1 cellular context compared by ENCODE assay signal in the genomic region with DNA sequence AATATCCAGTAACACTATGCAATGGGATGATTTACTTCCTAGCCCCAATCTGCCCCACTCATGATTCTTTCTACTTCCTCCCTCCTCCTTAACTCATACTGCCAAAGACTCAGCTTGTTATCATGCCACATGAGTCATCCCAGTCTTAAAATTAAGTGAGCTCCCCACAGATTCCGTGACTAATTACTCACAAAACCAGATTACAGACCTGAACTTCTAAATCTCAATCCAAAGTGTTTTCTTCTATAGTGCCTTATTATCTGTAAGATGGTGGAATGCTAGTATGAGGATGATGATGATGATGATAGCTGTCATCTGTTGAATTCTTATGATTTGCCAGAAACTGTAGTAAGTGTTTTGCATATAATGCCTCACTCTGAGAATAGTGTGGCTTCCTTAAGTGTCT.
TF ChIP-seq lines count a peak whose summit lies in the region.

No MANE protein-coding gene starts in this region.

TF ChIP-seq in HEK293, 187 proteins besides CTCF, POLR2A, EP300 and RAD21 (continued from another document and continues in another):
- TF ChIP-seq, protein P1, sequence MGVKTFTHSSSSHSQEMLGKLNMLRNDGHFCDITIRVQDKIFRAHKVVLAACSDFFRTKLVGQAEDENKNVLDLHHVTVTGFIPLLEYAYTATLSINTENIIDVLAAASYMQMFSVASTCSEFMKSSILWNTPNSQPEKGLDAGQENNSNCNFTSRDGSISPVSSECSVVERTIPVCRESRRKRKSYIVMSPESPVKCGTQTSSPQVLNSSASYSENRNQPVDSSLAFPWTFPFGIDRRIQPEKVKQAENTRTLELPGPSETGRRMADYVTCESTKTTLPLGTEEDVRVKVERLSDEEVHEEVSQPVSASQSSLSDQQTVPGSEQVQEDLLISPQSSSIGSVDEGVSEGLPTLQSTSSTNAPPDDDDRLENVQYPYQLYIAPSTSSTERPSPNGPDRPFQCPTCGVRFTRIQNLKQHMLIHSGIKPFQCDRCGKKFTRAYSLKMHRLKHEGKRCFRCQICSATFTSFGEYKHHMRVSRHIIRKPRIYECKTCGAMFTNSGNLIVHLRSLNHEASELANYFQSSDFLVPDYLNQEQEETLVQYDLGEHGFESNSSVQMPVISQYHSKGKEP (tag by site-specific recombination; IDR thresholded peaks at IDR 0.05), result no peak
- TF ChIP-seq ZNF146 (tag by site-specific recombination; IDR thresholded peaks at IDR 0.05), result no peak
- peak; percentile 50; the same call in 1 of the 2 replicates for TF ChIP-seq ZSCAN23 (tag by site-specific recombination; IDR thresholded peaks at IDR 0.05)
- TF ChIP-seq, protein P2, sequence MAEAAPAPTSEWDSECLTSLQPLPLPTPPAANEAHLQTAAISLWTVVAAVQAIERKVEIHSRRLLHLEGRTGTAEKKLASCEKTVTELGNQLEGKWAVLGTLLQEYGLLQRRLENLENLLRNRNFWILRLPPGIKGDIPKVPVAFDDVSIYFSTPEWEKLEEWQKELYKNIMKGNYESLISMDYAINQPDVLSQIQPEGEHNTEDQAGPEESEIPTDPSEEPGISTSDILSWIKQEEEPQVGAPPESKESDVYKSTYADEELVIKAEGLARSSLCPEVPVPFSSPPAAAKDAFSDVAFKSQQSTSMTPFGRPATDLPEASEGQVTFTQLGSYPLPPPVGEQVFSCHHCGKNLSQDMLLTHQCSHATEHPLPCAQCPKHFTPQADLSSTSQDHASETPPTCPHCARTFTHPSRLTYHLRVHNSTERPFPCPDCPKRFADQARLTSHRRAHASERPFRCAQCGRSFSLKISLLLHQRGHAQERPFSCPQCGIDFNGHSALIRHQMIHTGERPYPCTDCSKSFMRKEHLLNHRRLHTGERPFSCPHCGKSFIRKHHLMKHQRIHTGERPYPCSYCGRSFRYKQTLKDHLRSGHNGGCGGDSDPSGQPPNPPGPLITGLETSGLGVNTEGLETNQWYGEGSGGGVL (tag by site-specific recombination; IDR thresholded peaks at IDR 0.05), result peak; percentile 63
- peak; percentile 45; the same call in 1 of the 2 replicates for TF ChIP-seq ZFP69B (tag by site-specific recombination; IDR thresholded peaks at IDR 0.05)
- no peak for TF ChIP-seq ZNF155 (tag by site-specific recombination; IDR thresholded peaks at IDR 0.05)
- no peak for TF ChIP-seq ZNF549 (tag by site-specific recombination; IDR thresholded peaks at IDR 0.05)
- TF ChIP-seq GLIS1 (tag by site-specific recombination; IDR thresholded peaks at IDR 0.05), result peak; percentile 75
- no peak for TF ChIP-seq ZNF677 (tag by site-specific recombination; IDR thresholded peaks at IDR 0.05)
- TF ChIP-seq, protein P3, sequence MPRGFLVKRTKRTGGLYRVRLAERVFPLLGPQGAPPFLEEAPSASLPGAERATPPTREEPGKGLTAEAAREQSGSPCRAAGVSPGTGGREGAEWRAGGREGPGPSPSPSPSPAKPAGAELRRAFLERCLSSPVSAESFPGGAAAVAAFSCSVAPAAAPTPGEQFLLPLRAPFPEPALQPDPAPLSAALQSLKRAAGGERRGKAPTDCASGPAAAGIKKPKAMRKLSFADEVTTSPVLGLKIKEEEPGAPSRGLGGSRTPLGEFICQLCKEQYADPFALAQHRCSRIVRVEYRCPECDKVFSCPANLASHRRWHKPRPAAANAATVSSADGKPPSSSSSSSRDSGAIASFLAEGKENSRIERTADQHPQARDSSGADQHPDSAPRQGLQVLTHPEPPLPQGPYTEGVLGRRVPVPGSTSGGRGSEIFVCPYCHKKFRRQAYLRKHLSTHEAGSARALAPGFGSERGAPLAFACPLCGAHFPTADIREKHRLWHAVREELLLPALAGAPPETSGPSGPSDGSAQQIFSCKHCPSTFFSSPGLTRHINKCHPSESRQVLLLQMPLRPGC (tag by site-specific recombination; IDR thresholded peaks at IDR 0.05), result peak; percentile 83; the same call in 1 of the 2 replicates
- TF ChIP-seq ZNF214 (tag by site-specific recombination; IDR thresholded peaks at IDR 0.05; ENCODE audit: borderline replicate concordance), result no peak
- 0 out of 2 replicates have a peak, but pooled peaks have one; percentile 73 for TF ChIP-seq ZNF391 (tag by site-specific recombination; IDR thresholded peaks at IDR 0.05; ENCODE audit: borderline replicate concordance, low read depth)
- TF ChIP-seq TRIM28 (IDR thresholded peaks at IDR 0.05; ENCODE audit: borderline replicate concordance, low read length), result peak; percentile 91
- peak; percentile 74 for TF ChIP-seq ZNF366 (tag by site-specific recombination; conservative IDR thresholded peaks at IDR 0.05)
- TF ChIP-seq ZNF394 (tag by site-specific recombination; IDR thresholded peaks at IDR 0.05; ENCODE audit: borderline replicate concordance), result 0 out of 2 replicates have a peak, but pooled peaks have one; percentile 38
- TF ChIP-seq, protein P4, sequence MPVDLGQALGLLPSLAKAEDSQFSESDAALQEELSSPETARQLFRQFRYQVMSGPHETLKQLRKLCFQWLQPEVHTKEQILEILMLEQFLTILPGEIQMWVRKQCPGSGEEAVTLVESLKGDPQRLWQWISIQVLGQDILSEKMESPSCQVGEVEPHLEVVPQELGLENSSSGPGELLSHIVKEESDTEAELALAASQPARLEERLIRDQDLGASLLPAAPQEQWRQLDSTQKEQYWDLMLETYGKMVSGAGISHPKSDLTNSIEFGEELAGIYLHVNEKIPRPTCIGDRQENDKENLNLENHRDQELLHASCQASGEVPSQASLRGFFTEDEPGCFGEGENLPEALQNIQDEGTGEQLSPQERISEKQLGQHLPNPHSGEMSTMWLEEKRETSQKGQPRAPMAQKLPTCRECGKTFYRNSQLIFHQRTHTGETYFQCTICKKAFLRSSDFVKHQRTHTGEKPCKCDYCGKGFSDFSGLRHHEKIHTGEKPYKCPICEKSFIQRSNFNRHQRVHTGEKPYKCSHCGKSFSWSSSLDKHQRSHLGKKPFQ (tag by site-specific recombination; IDR thresholded peaks at IDR 0.05), result no peak
- TF ChIP-seq ZNF610 (tag by site-specific recombination; IDR thresholded peaks at IDR 0.05; ENCODE audit: borderline replicate concordance), result no peak
- TF ChIP-seq ZNF837 (tag by site-specific recombination; IDR thresholded peaks at IDR 0.05), result no peak
- TF ChIP-seq, protein P5, sequence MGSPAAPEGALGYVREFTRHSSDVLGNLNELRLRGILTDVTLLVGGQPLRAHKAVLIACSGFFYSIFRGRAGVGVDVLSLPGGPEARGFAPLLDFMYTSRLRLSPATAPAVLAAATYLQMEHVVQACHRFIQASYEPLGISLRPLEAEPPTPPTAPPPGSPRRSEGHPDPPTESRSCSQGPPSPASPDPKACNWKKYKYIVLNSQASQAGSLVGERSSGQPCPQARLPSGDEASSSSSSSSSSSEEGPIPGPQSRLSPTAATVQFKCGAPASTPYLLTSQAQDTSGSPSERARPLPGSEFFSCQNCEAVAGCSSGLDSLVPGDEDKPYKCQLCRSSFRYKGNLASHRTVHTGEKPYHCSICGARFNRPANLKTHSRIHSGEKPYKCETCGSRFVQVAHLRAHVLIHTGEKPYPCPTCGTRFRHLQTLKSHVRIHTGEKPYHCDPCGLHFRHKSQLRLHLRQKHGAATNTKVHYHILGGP (tag by site-specific recombination; IDR thresholded peaks at IDR 0.05), result no peak
- peak; percentile 94 for TF ChIP-seq SP7 (tag by site-specific recombination; IDR thresholded peaks at IDR 0.05)
- TF ChIP-seq, protein P6, sequence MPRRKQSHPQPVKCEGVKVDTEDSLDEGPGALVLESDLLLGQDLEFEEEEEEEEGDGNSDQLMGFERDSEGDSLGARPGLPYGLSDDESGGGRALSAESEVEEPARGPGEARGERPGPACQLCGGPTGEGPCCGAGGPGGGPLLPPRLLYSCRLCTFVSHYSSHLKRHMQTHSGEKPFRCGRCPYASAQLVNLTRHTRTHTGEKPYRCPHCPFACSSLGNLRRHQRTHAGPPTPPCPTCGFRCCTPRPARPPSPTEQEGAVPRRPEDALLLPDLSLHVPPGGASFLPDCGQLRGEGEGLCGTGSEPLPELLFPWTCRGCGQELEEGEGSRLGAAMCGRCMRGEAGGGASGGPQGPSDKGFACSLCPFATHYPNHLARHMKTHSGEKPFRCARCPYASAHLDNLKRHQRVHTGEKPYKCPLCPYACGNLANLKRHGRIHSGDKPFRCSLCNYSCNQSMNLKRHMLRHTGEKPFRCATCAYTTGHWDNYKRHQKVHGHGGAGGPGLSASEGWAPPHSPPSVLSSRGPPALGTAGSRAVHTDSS (tag by site-specific recombination; IDR thresholded peaks at IDR 0.05), result peak; percentile 83
- TF ChIP-seq, protein P7, sequence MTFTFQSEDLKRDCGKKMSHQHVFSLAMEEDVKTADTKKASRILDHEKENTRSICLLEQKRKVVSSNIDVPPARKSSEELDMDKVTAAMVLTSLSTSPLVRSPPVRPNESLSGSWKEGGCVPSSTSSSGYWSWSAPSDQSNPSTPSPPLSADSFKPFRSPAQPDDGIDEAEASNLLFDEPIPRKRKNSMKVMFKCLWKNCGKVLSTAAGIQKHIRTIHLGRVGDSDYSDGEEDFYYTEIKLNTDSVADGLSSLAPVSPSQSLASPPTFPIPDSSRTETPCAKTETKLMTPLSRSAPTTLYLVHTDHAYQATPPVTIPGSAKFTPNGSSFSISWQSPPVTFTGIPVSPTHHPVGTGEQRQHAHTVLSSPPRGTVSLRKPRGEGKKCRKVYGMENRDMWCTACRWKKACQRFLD (tag by site-specific recombination; IDR thresholded peaks at IDR 0.05), result no peak
- 0 out of 2 replicates have a peak, but pooled peaks have one; percentile 35 for TF ChIP-seq ZNF558 (tag by site-specific recombination; IDR thresholded peaks at IDR 0.05)
- TF ChIP-seq, protein P8, sequence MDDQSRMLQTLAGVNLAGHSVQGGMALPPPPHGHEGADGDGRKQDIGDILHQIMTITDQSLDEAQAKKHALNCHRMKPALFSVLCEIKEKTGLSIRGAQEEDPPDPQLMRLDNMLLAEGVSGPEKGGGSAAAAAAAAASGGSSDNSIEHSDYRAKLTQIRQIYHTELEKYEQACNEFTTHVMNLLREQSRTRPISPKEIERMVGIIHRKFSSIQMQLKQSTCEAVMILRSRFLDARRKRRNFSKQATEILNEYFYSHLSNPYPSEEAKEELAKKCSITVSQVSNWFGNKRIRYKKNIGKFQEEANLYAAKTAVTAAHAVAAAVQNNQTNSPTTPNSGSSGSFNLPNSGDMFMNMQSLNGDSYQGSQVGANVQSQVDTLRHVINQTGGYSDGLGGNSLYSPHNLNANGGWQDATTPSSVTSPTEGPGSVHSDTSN (CRISPR knock-in tag; IDR thresholded peaks at IDR 0.05), result no peak
- peak; percentile 27; the same call in 1 of the 2 replicates for TF ChIP-seq BCL11A (tag by site-specific recombination; IDR thresholded peaks at IDR 0.05; ENCODE audit: low read depth)
- TF ChIP-seq WT1 (tag by site-specific recombination; IDR thresholded peaks at IDR 0.05), result peak; percentile 94
- peak; percentile 60; the same call in 1 of the 2 replicates for TF ChIP-seq ZNF24 (tag by site-specific recombination; IDR thresholded peaks at IDR 0.05)
- TF ChIP-seq, protein P9, sequence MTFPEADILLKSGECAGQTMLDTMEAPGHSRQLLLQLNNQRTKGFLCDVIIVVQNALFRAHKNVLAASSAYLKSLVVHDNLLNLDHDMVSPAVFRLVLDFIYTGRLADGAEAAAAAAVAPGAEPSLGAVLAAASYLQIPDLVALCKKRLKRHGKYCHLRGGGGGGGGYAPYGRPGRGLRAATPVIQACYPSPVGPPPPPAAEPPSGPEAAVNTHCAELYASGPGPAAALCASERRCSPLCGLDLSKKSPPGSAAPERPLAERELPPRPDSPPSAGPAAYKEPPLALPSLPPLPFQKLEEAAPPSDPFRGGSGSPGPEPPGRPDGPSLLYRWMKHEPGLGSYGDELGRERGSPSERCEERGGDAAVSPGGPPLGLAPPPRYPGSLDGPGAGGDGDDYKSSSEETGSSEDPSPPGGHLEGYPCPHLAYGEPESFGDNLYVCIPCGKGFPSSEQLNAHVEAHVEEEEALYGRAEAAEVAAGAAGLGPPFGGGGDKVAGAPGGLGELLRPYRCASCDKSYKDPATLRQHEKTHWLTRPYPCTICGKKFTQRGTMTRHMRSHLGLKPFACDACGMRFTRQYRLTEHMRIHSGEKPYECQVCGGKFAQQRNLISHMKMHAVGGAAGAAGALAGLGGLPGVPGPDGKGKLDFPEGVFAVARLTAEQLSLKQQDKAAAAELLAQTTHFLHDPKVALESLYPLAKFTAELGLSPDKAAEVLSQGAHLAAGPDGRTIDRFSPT (tag by site-specific recombination; IDR thresholded peaks at IDR 0.05), result peak; percentile 48; the same call in 1 of the 2 replicates
- no peak for TF ChIP-seq ZNF548 (tag by site-specific recombination; IDR thresholded peaks at IDR 0.05)
- peak; percentile 83 for TF ChIP-seq ZNF629 (tag by site-specific recombination; IDR thresholded peaks at IDR 0.05)
- TF ChIP-seq ZNF311 (tag by site-specific recombination; IDR thresholded peaks at IDR 0.05; ENCODE audit: borderline replicate concordance), result no peak
- TF ChIP-seq, protein P10, sequence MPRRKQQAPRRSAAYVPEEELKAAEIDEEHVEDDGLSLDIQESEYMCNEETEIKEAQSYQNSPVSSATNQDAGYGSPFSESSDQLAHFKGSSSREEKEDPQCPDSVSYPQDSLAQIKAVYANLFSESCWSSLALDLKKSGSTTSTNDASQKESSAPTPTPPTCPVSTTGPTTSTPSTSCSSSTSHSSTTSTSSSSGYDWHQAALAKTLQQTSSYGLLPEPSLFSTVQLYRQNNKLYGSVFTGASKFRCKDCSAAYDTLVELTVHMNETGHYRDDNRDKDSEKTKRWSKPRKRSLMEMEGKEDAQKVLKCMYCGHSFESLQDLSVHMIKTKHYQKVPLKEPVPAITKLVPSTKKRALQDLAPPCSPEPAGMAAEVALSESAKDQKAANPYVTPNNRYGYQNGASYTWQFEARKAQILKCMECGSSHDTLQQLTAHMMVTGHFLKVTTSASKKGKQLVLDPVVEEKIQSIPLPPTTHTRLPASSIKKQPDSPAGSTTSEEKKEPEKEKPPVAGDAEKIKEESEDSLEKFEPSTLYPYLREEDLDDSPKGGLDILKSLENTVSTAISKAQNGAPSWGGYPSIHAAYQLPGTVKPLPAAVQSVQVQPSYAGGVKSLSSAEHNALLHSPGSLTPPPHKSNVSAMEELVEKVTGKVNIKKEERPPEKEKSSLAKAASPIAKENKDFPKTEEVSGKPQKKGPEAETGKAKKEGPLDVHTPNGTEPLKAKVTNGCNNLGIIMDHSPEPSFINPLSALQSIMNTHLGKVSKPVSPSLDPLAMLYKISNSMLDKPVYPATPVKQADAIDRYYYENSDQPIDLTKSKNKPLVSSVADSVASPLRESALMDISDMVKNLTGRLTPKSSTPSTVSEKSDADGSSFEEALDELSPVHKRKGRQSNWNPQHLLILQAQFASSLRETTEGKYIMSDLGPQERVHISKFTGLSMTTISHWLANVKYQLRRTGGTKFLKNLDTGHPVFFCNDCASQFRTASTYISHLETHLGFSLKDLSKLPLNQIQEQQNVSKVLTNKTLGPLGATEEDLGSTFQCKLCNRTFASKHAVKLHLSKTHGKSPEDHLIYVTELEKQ (tag by site-specific recombination; IDR thresholded peaks at IDR 0.05; ENCODE audit: borderline replicate concordance), result peak; percentile 87; the same call in 1 of the 2 replicates
- no peak for TF ChIP-seq ZNF248 (tag by site-specific recombination; IDR thresholded peaks at IDR 0.05)
- TF ChIP-seq ZNF423 (tag by site-specific recombination; IDR thresholded peaks at IDR 0.05), result no peak
- TF ChIP-seq, protein P11, sequence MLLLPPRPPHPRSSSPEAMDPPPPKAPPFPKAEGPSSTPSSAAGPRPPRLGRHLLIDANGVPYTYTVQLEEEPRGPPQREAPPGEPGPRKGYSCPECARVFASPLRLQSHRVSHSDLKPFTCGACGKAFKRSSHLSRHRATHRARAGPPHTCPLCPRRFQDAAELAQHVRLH (tag by site-specific recombination; IDR thresholded peaks at IDR 0.05), result 0 out of 2 replicates have a peak, but pooled peaks have one; percentile 52
- TF ChIP-seq ZNF843 (tag by site-specific recombination; IDR thresholded peaks at IDR 0.05), result peak; percentile 96
- TF ChIP-seq OVOL3 (tag by site-specific recombination; IDR thresholded peaks at IDR 0.05), result peak; percentile 60; the same call in 1 of the 2 replicates
- no peak for TF ChIP-seq ZNF555 (tag by site-specific recombination; conservative IDR thresholded peaks at IDR 0.05)
- TF ChIP-seq ZIC2 (tag by site-specific recombination; IDR thresholded peaks at IDR 0.05), result peak; percentile 26; the same call in 1 of the 2 replicates
